Comparison of ENCODE assay signal across 4 cellular contexts in genomic region chr3:186702451-186702850, GRCh38. TPM values are rescaled to one million over a fixed set of nuclear protein-coding genes. Genes with fewer than 3 reads are reported as not detected.
"Had no signal": no experiment of that assay in that cellular context is flagged by ENCODE, and none has a peak within 500 bp of the region (broad histone marks: within the 10 kb centered on the region; RNA-seq: fewer than 3 reads in every experiment).

No MANE protein-coding gene starts in this region.

RNA-seq across cellular contexts. Expression of gene KNG1, which starts 14.7 kb away (rescaled TPM):
- total RNA-seq: LHCN-M2, M059J, MCF 10A, NCI-H460 had no signal

RNA-seq across cellular contexts. Expression of gene HRG, which starts 36.6 kb away (rescaled TPM):
- total RNA-seq: M059J had no signal
